ENCODE assay signal across 1 cellular context in the genomic region with DNA sequence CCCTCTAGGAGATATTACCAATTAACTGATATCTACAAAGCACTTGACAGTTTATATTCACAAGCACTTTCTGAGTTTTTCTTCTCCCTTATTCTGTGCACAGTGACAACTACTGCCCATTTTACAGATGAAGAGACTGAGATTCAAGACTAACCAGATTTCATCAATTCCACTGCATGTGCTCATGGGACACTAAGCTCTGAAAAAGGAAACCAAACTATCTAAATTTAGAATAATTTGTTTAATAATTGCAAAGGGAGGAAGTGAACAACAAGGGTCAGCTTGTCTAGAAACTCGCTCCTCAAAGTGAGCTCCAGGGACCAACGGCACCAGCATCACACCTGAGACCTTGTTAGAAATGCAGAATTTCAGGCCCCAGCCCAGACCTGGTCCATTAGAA.
TF ChIP-seq lines count a peak whose summit lies in the region.

No MANE protein-coding gene starts in this region.

TF ChIP-seq in K562, 482 proteins besides CTCF, POLR2A, EP300 and RAD21 (continued from another document):
- TF ChIP-seq, protein P1, sequence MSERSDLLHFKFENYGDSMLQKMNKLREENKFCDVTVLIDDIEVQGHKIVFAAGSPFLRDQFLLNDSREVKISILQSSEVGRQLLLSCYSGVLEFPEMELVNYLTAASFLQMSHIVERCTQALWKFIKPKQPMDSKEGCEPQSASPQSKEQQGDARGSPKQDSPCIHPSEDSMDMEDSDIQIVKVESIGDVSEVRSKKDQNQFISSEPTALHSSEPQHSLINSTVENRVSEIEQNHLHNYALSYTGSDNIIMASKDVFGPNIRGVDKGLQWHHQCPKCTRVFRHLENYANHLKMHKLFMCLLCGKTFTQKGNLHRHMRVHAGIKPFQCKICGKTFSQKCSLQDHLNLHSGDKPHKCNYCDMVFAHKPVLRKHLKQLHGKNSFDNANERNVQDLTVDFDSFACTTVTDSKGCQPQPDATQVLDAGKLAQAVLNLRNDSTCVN (CRISPR knock-in tag; IDR thresholded peaks at IDR 0.05), result no peak
- TF ChIP-seq FUS (optimal IDR thresholded peaks at IDR 0.05; ENCODE audit: low read depth, low read length), result no peak
- TF ChIP-seq RBM25 (IDR thresholded peaks at IDR 0.05; ENCODE audit: low read depth, low read length, severe bottlenecking), result peak; percentile 96
